In the genomic region with DNA sequence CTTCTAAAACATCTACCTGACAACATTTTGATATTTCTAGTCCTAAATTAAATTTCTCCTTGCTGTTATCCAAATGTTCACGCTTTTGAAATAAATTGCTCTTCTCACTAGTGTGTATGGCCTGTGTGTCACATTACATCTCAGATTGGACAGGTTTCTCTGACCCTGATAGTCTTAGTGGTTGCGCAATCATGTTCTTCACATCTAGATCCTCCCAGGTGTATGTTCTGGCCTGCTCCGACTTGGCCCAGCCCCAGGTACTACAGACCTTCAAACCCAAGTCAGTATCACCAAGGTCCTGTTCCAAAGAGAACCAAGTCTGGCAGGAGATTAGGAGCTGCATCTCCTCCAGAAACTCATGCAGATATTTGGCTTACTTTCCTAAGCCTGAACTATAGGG, we compare ENCODE assay signal across 32 cellular contexts.
"Had no signal": no experiment of that assay in that cellular context is flagged by ENCODE, and none has a peak within 500 bp of the region (broad histone marks: within the 10 kb centered on the region; RNA-seq: fewer than 3 reads in every experiment).

No MANE protein-coding gene starts in this region.

- H3K27ac Mint-ChIP-seq: activated B cell treated with CpG ODN at 0.5 μM for 24 hours; activated CD4-positive, alpha-beta memory T cell treated with anti-CD3 and anti-CD28 coated beads for 36 hours; activated CD8-positive, alpha-beta memory T cell treated with anti-CD3 and anti-CD28 coated beads, Interleukin-2, amount 10 ng/mL, durations not matched to agents 7 days and 5 days; activated CD8-positive, alpha-beta T cell treated with anti-CD3 and anti-CD28 coated beads, Interleukin-2, amount 10 ng/mL, durations not matched to agents 7 days and 5 days; activated naive CD4-positive, alpha-beta T cell treated with anti-CD3 and anti-CD28 coated beads for 36 hours; activated naive CD4-positive, alpha-beta T cell treated with anti-CD3 and anti-CD28 coated beads, Interleukin-2, amount 50 U/mL, for 24 hours; activated naive CD8-positive, alpha-beta T cell treated with anti-CD3 and anti-CD28 coated beads for 36 hours; activated naive CD8-positive, alpha-beta T cell treated with anti-CD3 and anti-CD28 coated beads, Interleukin-2, amount 50 U/mL, for 24 hours; activated T-helper 1 cell treated with anti-CD3 and anti-CD28 coated beads, Interleukin-12 subunit alpha, Interleukin-12 subunit beta, Interleukin-2, Interleukin-4 antibody, amounts not matched to agents 30 ng/mL and 10 ng/mL and 1 ng/mL, durations not matched to agents 14 hours and 24 hours and 36 hours; activated T-helper 2 cell treated with anti-CD3 and anti-CD28 coated beads, Interferon-gamma antibody, Interleukin-2, Interleukin-4, amounts not matched to agents 10 μg/mL and 5 μg/mL and 100 μg/mL, durations not matched to agents 14 hours and 24 hours and 36 hours had no signal

- DNase-seq: activated B cell treated with CpG ODN at 0.5 μM for 24 hours; activated CD4-positive, alpha-beta memory T cell treated with anti-CD3 and anti-CD28 coated beads for 36 hours; activated CD4-positive, alpha-beta T cell treated with anti-CD3 and anti-CD28 coated beads for 48 hours; activated CD8-positive, alpha-beta memory T cell treated with anti-CD3 and anti-CD28 coated beads, Interleukin-2, amount 10 ng/mL, durations not matched to agents 7 days and 5 days; activated CD8-positive, alpha-beta memory T cell treated with anti-CD3 and anti-CD28 coated beads, Interleukin-2, amount 50 U/mL, for 4 hours; activated CD8-positive, alpha-beta T cell treated with anti-CD3 and anti-CD28 coated beads, Interleukin-2, amount 10 ng/mL, durations not matched to agents 7 days and 5 days; activated effector memory CD4-positive, alpha-beta T cell treated with anti-CD3 and anti-CD28 coated beads, Interleukin-2, amount 50 U/mL, for 16 hours; activated naive CD4-positive, alpha-beta T cell treated with anti-CD3 and anti-CD28 coated beads for 36 hours; activated naive CD8-positive, alpha-beta T cell treated with anti-CD3 and anti-CD28 coated beads for 36 hours; activated naive CD8-positive, alpha-beta T cell treated with anti-CD3 and anti-CD28 coated beads, Interleukin-2, amount 50 U/mL, for 24 hours; activated T-cell treated with anti-CD3 and anti-CD28 coated beads, Interleukin-2, amount 50 U/mL, for 1 hour; activated T-cell treated with anti-CD3 and anti-CD28 coated beads, Interleukin-2, amount 50 U/mL, for 48 hours; adrenal gland; amygdala; aorta; body of pancreas; caudate nucleus; cortex of kidney; dermis blood vessel endothelial cell; effector CD8-positive, alpha-beta T cell; esophagus squamous epithelium; foreskin melanocyte; heart right ventricle; hippocampal formation; T-helper 9 cell; WERI-Rb-1 had no signal

- H3K27me3 ChIP-seq: adrenal gland, body of pancreas, esophagus squamous epithelium, gastroesophageal sphincter, heart right ventricle had no signal

- H3K36me3 ChIP-seq: adrenal gland, esophagus squamous epithelium, gastroesophageal sphincter, heart right ventricle, WERI-Rb-1 had no signal

- H3K4me3 Mint-ChIP-seq: activated B cell treated with CpG ODN at 0.5 μM for 24 hours; activated CD4-positive, alpha-beta memory T cell treated with anti-CD3 and anti-CD28 coated beads for 36 hours; activated CD8-positive, alpha-beta memory T cell treated with anti-CD3 and anti-CD28 coated beads, Interleukin-2, amount 10 ng/mL, durations not matched to agents 7 days and 5 days; activated CD8-positive, alpha-beta T cell treated with anti-CD3 and anti-CD28 coated beads, Interleukin-2, amount 10 ng/mL, durations not matched to agents 7 days and 5 days; activated naive CD4-positive, alpha-beta T cell treated with anti-CD3 and anti-CD28 coated beads for 36 hours; activated naive CD4-positive, alpha-beta T cell treated with anti-CD3 and anti-CD28 coated beads, Interleukin-2, amount 50 U/mL, for 24 hours; activated naive CD8-positive, alpha-beta T cell treated with anti-CD3 and anti-CD28 coated beads for 36 hours; activated naive CD8-positive, alpha-beta T cell treated with anti-CD3 and anti-CD28 coated beads, Interleukin-2, amount 50 U/mL, for 24 hours; activated T-helper 1 cell treated with anti-CD3 and anti-CD28 coated beads, Interleukin-12 subunit alpha, Interleukin-12 subunit beta, Interleukin-2, Interleukin-4 antibody, amounts not matched to agents 30 ng/mL and 10 ng/mL and 1 ng/mL, durations not matched to agents 14 hours and 24 hours and 36 hours had no signal

- H3K9me3 Mint-ChIP-seq: activated B cell treated with CpG ODN at 0.5 μM for 24 hours had no signal

- H3K9me3 ChIP-seq: adrenal gland, body of pancreas, esophagus squamous epithelium, gastroesophageal sphincter had no signal

- ATAC-seq: activated CD4-positive, CD25-positive, alpha-beta regulatory T cell treated with anti-CD3 and anti-CD28 coated beads, Interleukin-2, amount 50 U/mL, for 24 hours; activated CD8-positive, alpha-beta memory T cell treated with anti-CD3 and anti-CD28 coated beads, Interleukin-2, amount 10 ng/mL, durations not matched to agents 7 days and 5 days; activated CD8-positive, alpha-beta T cell treated with anti-CD3 and anti-CD28 coated beads, Interleukin-2, amount 10 ng/mL, durations not matched to agents 7 days and 5 days; activated naive CD8-positive, alpha-beta T cell treated with anti-CD3 and anti-CD28 coated beads, Interleukin-2, amount 50 U/mL, for 24 hours; body of pancreas; gastroesophageal sphincter; heart right ventricle had no signal

- H3K4me3 ChIP-seq: adrenal gland, body of pancreas, esophagus squamous epithelium, gastroesophageal sphincter, heart right ventricle had no signal

- H3K4me1 ChIP-seq: adrenal gland, body of pancreas, esophagus squamous epithelium, gastroesophageal sphincter, heart right ventricle had no signal

- H3K27me3 Mint-ChIP-seq: activated CD4-positive, alpha-beta memory T cell treated with anti-CD3 and anti-CD28 coated beads for 36 hours; activated CD8-positive, alpha-beta memory T cell treated with anti-CD3 and anti-CD28 coated beads, Interleukin-2, amount 10 ng/mL, durations not matched to agents 7 days and 5 days; activated naive CD4-positive, alpha-beta T cell treated with anti-CD3 and anti-CD28 coated beads, Interleukin-2, amount 50 U/mL, for 24 hours; activated naive CD8-positive, alpha-beta T cell treated with anti-CD3 and anti-CD28 coated beads for 36 hours had no signal

- H3K36me3 Mint-ChIP-seq: activated CD4-positive, alpha-beta memory T cell treated with anti-CD3 and anti-CD28 coated beads for 36 hours; activated CD8-positive, alpha-beta memory T cell treated with anti-CD3 and anti-CD28 coated beads, Interleukin-2, amount 10 ng/mL, durations not matched to agents 7 days and 5 days; activated naive CD8-positive, alpha-beta T cell treated with anti-CD3 and anti-CD28 coated beads for 36 hours had no signal

- H3K4me1 Mint-ChIP-seq: activated B cell treated with CpG ODN at 0.5 μM for 24 hours; activated CD8-positive, alpha-beta memory T cell treated with anti-CD3 and anti-CD28 coated beads, Interleukin-2, amount 10 ng/mL, durations not matched to agents 7 days and 5 days; activated naive CD4-positive, alpha-beta T cell treated with anti-CD3 and anti-CD28 coated beads, Interleukin-2, amount 50 U/mL, for 24 hours; activated naive CD8-positive, alpha-beta T cell treated with anti-CD3 and anti-CD28 coated beads for 36 hours; activated naive CD8-positive, alpha-beta T cell treated with anti-CD3 and anti-CD28 coated beads, Interleukin-2, amount 50 U/mL, for 24 hours had no signal

- H3K27ac ChIP-seq: adrenal gland, body of pancreas, epithelial cell of prostate, esophagus squamous epithelium, gastroesophageal sphincter, heart right ventricle, WERI-Rb-1 had no signal
